ENCODE assay signal across 18 cellular contexts in the genomic region with DNA sequence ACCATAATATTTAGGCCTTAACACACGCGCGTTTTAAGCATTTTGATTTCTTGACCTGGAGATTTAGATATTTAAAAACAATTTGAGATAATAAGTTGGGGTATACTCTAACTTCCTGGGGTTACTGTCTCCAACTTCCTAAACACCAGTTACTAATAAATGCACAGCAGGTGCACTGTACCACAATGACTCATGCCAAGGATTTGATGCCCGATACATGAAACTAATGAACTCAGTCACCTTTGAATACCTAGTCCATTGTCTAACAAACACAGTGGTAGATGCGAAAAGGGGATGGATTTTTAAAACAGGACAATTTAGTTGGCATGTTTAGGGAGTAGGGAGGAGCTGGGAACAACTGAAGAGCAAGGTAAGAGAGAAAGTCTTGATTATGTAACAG. TPM values are rescaled to one million over a fixed set of nuclear protein-coding genes. Genes with fewer than 3 reads are reported as not detected.
"Had no signal": no experiment of that assay in that cellular context is flagged by ENCODE, and none has a peak within 500 bp of the region (broad histone marks: within the 10 kb centered on the region; RNA-seq: fewer than 3 reads in every experiment).

No MANE protein-coding gene starts in this region.

- H3K27ac ChIP-seq: brain microvascular endothelial cell, coronary artery, gastroesophageal sphincter, heart left ventricle, left ventricle myocardium inferior, right lobe of liver, thyroid gland had no signal

- H3K36me3 ChIP-seq: brain microvascular endothelial cell had no signal

- ATAC-seq: activated CD4-positive, CD25-positive, alpha-beta regulatory T cell treated with anti-CD3 and anti-CD28 coated beads, Interleukin-2, amount 50 U/mL, for 24 hours; activated T-cell treated with anti-CD3 and anti-CD28 coated beads, Interleukin-2, amount 50 U/mL, for 4 hours; gastroesophageal sphincter; heart left ventricle; mucosa of descending colon; naive thymus-derived CD4-positive, alpha-beta T cell; right lobe of liver had no signal

- H3K4me1 Mint-ChIP-seq: naive thymus-derived CD4-positive, alpha-beta T cell had no signal

- H3K27ac Mint-ChIP-seq: activated naive CD4-positive, alpha-beta T cell treated with anti-CD3 and anti-CD28 coated beads for 36 hours; naive thymus-derived CD4-positive, alpha-beta T cell had no signal

- H3K27me3 Mint-ChIP-seq: naive thymus-derived CD4-positive, alpha-beta T cell had no signal

- DNase-seq: activated CD4-positive, alpha-beta T cell treated with anti-CD3 and anti-CD28 coated beads, Interleukin-2, amount 50 U/mL, for 1 hour; activated CD8-positive, alpha-beta memory T cell treated with anti-CD3 and anti-CD28 coated beads, Interleukin-2, amount 50 U/mL, for 4 hours; activated naive CD4-positive, alpha-beta T cell treated with anti-CD3 and anti-CD28 coated beads for 36 hours; activated T-cell treated with anti-CD3 and anti-CD28 coated beads, Interleukin-2, amount 50 U/mL, for 4 hours; anterior cingulate cortex; brain microvascular endothelial cell; effector CD4-positive, alpha-beta T cell; heart left ventricle; left ventricle myocardium inferior; mucosa of descending colon; naive thymus-derived CD4-positive, alpha-beta T cell; right lobe of liver; stimulated activated naive CD4-positive, alpha-beta T cell; T1000; thyroid gland had no signal

- H3K9me3 ChIP-seq: gastroesophageal sphincter, heart left ventricle, left ventricle myocardium inferior, mucosa of descending colon, right lobe of liver, thyroid gland had no signal

- H3K27me3 ChIP-seq: brain microvascular endothelial cell, gastroesophageal sphincter, heart left ventricle, right lobe of liver, thyroid gland had no signal

- H3K4me3 ChIP-seq: coronary artery, gastroesophageal sphincter, heart left ventricle, left ventricle myocardium inferior, mucosa of descending colon, right lobe of liver, thyroid gland had no signal

- H3K4me1 ChIP-seq: gastroesophageal sphincter, heart left ventricle, right lobe of liver, thyroid gland had no signal

- H3K4me3 Mint-ChIP-seq: activated naive CD4-positive, alpha-beta T cell treated with anti-CD3 and anti-CD28 coated beads for 36 hours; activated T-cell treated with anti-CD3 and anti-CD28 coated beads, Interleukin-2, amount 50 U/mL, for 4 hours; naive thymus-derived CD4-positive, alpha-beta T cell had no signal

- H3K9me3 Mint-ChIP-seq: activated naive CD4-positive, alpha-beta T cell treated with anti-CD3 and anti-CD28 coated beads for 36 hours; activated T-cell treated with anti-CD3 and anti-CD28 coated beads, Interleukin-2, amount 50 U/mL, for 4 hours; naive thymus-derived CD4-positive, alpha-beta T cell had no signal

RNA-seq across cellular contexts. Expression of gene CABYR, which starts 21.2 kb away (rescaled TPM):
- total RNA-seq: left ventricle myocardium inferior had no signal
